In genomic region chr4:145808021-145808650, GRCh38 we compare ENCODE assay signal across 1 cellular context.
TF ChIP-seq lines count a peak whose summit lies in the region.

No MANE protein-coding gene starts in this region.

TF ChIP-seq in K562, 482 proteins besides CTCF, POLR2A, EP300 and RAD21 (continued from another document):
- TF ChIP-seq FOXO4 (CRISPR knock-in tag; IDR thresholded peaks at IDR 0.05) (no peak), ID3 (CRISPR knock-in tag; IDR thresholded peaks at IDR 0.05) (no peak), ID3 (tag; IDR thresholded peaks at IDR 0.05) (no peak), TRIM24 (IDR thresholded peaks at IDR 0.05) (peak in 1 of 2 experiments; percentile 11; a peak in 1 of 4 replicates), DPF2 (IDR thresholded peaks at IDR 0.05) (peak; percentile 65), ZNF785 (CRISPR knock-in tag; IDR thresholded peaks at IDR 0.05) (no peak), ARID1B (IDR thresholded peaks at IDR 0.05) (peak; percentile 73), ZMIZ1 (IDR thresholded peaks at IDR 0.05; ENCODE audit: low read depth in 2 of 2, low read length in 2 of 2) (no peak), RBM25 (IDR thresholded peaks at IDR 0.05; ENCODE audit: low read depth, low read length, severe bottlenecking) (no peak), SMARCA4 (IDR thresholded peaks at IDR 0.05) (peak; percentile 74), TCFL5 (CRISPR knock-in tag; conservative IDR thresholded peaks at IDR 0.05) (no peak), CBX8 (IDR thresholded peaks at IDR 0.05; ENCODE audit: borderline replicate concordance, extremely low read depth, low read depth, low read length, poor library complexity, severe bottlenecking) (no peak), MAFK (IDR thresholded peaks at IDR 0.05; ENCODE audit: low read length) (no peak), PPARD (CRISPR knock-in tag; IDR thresholded peaks at IDR 0.05) (no peak), JUND (IDR thresholded peaks at IDR 0.05; ENCODE audit: borderline replicate concordance, low read depth, low read length) (peak; percentile 87), JUND (tag; IDR thresholded peaks at IDR 0.05; ENCODE audit: borderline replicate concordance, low read depth, low read length) (peak; percentile 91), TAF9B (IDR thresholded peaks at IDR 0.05; ENCODE audit: partially characterized antibody) (peak; percentile 18), FOSL1 (tag; conservative IDR thresholded peaks at IDR 0.05) (peak; percentile 99), PHF20 (IDR thresholded peaks at IDR 0.05; ENCODE audit: partially characterized antibody) (no peak), C11orf30 (IDR thresholded peaks at IDR 0.05; ENCODE audit: low read depth) (no peak), JUNB (CRISPR knock-in tag; conservative IDR thresholded peaks at IDR 0.05) (0 out of 2 replicates have a peak, but pooled peaks have one; percentile 49), ELF1 (tag; IDR thresholded peaks at IDR 0.05) (no peak), ZBTB11 (CRISPR knock-in tag; IDR thresholded peaks at IDR 0.05) (no peak), JUN (IDR thresholded peaks at IDR 0.05; ENCODE audit: borderline replicate concordance, low read depth, low read length) (peak; percentile 73), JUN (CRISPR knock-in tag; IDR thresholded peaks at IDR 0.05; ENCODE audit: borderline replicate concordance) (no peak), MEIS2 (IDR thresholded peaks at IDR 0.05; ENCODE audit: partially characterized antibody) (peak; percentile 61), RBM14 (IDR thresholded peaks at IDR 0.05; ENCODE audit: borderline replicate concordance, insufficient read depth, low read depth, low read length) (no peak), LCOR (CRISPR knock-in tag; IDR thresholded peaks at IDR 0.05) (peak; percentile 52; the same call in 1 of the 2 replicates), XRCC3 (IDR thresholded peaks at IDR 0.05) (no peak), NR2C2 (CRISPR knock-in tag; IDR thresholded peaks at IDR 0.05) (no peak), NR2C2 (tag; IDR thresholded peaks at IDR 0.05) (no peak), TEAD4 (IDR thresholded peaks at IDR 0.05; ENCODE audit: low read length) (peak; percentile 48), TEAD4 (CRISPR knock-in tag; IDR thresholded peaks at IDR 0.05; ENCODE audit: borderline replicate concordance) (no peak), SP1 (CRISPR knock-in tag; IDR thresholded peaks at IDR 0.05) (no peak), GABPB2 (CRISPR knock-in tag; conservative IDR thresholded peaks at IDR 0.05) (no peak), CBFA2T3 (IDR thresholded peaks at IDR 0.05) (peak; percentile 65), ETV5 (CRISPR knock-in tag; IDR thresholded peaks at IDR 0.05; ENCODE audit: low read depth) (no peak), ZNF740 (CRISPR knock-in tag; IDR thresholded peaks at IDR 0.05) (no peak), ZNF740 (tag; IDR thresholded peaks at IDR 0.05) (no peak), CBFA2T2 (conservative IDR thresholded peaks at IDR 0.05) (peak; percentile 27), TSHZ1 (CRISPR knock-in tag; IDR thresholded peaks at IDR 0.05) (no peak)
TF ChIP-seq in K562: peak in this region for 21.
